ENCODE assay signal across 10 cellular contexts in genomic region chr12:105775351-105775750, GRCh38.
DNase-seq lines count a peak whose midpoint lies in the region; TF ChIP-seq lines count a peak whose summit lies in the region.
"Had no signal": no experiment of that assay in that cellular context is flagged by ENCODE, and none has a peak within 500 bp of the region (broad histone marks: within the 10 kb centered on the region; RNA-seq: fewer than 3 reads in every experiment).

No MANE protein-coding gene starts in this region.

- no peaks in the 10 kb centered on the region for H3K27me3 ChIP-seq in neural progenitor cell

- H3K4me2 ChIP-seq in neural progenitor cell = no peak overlapping the region

- no peaks in the 10 kb centered on the region for H4K20me1 ChIP-seq in neural progenitor cell (ENCODE audit: low read depth)

- peaks cover 6% of the 10 kb centered on the region for H3K4me1 ChIP-seq in neural progenitor cell

- peak; percentile 39 for TF ChIP-seq CTCF in osteocyte (IDR thresholded peaks at IDR 0.05)
- TF ChIP-seq CTCF in neural progenitor cell (IDR thresholded peaks at IDR 0.05) = no peak
- no peak for TF ChIP-seq CTCF in GM13976 (IDR thresholded peaks at IDR 0.05; ENCODE audit: borderline replicate concordance, control extremely low read depth, extremely low read depth, insufficient read depth, missing control alignments)

- no peak overlapping the region for H3K9ac ChIP-seq in neural progenitor cell

- H3K9me3 ChIP-seq in neural progenitor cell (ENCODE audit: low read depth) = no peaks in the 10 kb centered on the region

- in situ Hi-C loops in GM13976 (cut with MboI; ENCODE audit: low sequenced_read_pairs, unreplicated experiment) = no loop called here

- H3K27me3 Mint-ChIP-seq in osteocyte (ENCODE audit: unreplicated experiment) (no peaks in the 10 kb centered on the region), neural progenitor cell (ENCODE audit: insufficient read depth, low read depth) (no peaks in the 10 kb centered on the region)

- H3K36me3 Mint-ChIP-seq in osteocyte (ENCODE audit: unreplicated experiment) = no peaks in the 10 kb centered on the region
- H3K36me3 Mint-ChIP-seq in neural progenitor cell = peaks cover 1% of the 10 kb centered on the region

- no peaks in the 10 kb centered on the region for H3K9me3 Mint-ChIP-seq in osteocyte (ENCODE audit: unreplicated experiment)
- H3K9me3 Mint-ChIP-seq in neural progenitor cell = peaks cover 6% of the 10 kb centered on the region

- no peaks in the 10 kb centered on the region for H3F3A ChIP-seq in neural progenitor cell (ENCODE audit: low read depth)

- no peak overlapping the region for H3K4me3 Mint-ChIP-seq in osteocyte (ENCODE audit: unreplicated experiment)
- H3K4me3 Mint-ChIP-seq in neural progenitor cell = no peak overlapping the region

- H3K27ac Mint-ChIP-seq in osteocyte (ENCODE audit: unreplicated experiment) = no peak overlapping the region
- H3K27ac Mint-ChIP-seq in neural progenitor cell = no peak overlapping the region

- no peak overlapping the region for H3K4me3 ChIP-seq in neural progenitor cell
- H3K4me3 ChIP-seq: coronary artery, SK-N-MC had no signal

- H3K36me3 ChIP-seq in neural progenitor cell = no peaks in the 10 kb centered on the region

- H3K27ac ChIP-seq in neural progenitor cell = no peak overlapping the region
- H3K27ac ChIP-seq: coronary artery, SK-N-MC had no signal

- DNase-seq in ELR (ENCODE audit: low read depth) (peak; percentile 10), NCI-H510A (lab: John Stamatoyannopoulos, UW) (peak; percentile 7), fibroblast of peridontal ligament (ENCODE audit: extremely low read depth) (peak; percentile 5), osteocyte (ENCODE audit: extremely low spot score, unreplicated experiment) (no peak), neural progenitor cell (ENCODE audit: low spot score) (no peak), GM13976 (ENCODE audit: low spot score) (no peak)
- no peak for DNase-seq in activated naive CD4-positive, alpha-beta T cell treated with anti-CD3 and anti-CD28 coated beads, Interleukin-2, amount 50 U/mL, for 16 hours
- DNase-seq: DMS 273 treated with DMSO at 0.1 percent for 48 hours had no signal

- H2AFZ ChIP-seq in neural progenitor cell (replicated peaks) = no peak overlapping the region

- no peaks in the 10 kb centered on the region for H3K79me2 ChIP-seq in neural progenitor cell (ENCODE audit: low read depth)

- H3K4me1 Mint-ChIP-seq in osteocyte (ENCODE audit: unreplicated experiment) (no peaks in the 10 kb centered on the region), neural progenitor cell (peaks cover 9% of the 10 kb centered on the region)

Comparison
In these comparisons a context has a peak if more than half of its experiments do, and no peak if none do; other contexts are left out.
1. DNase-seq: peak in ELR (single experiment), NCI-H510A (single experiment) and fibroblast of peridontal ligament (single experiment); none in osteocyte (single experiment), activated naive CD4-positive, alpha-beta T cell treated with anti-CD3 and anti-CD28 coated beads, Interleukin-2, amount 50 U/mL, for 16 hours (single experiment), neural progenitor cell (single experiment) and GM13976 (single experiment).